In genomic region chr9:95511232-95511951, GRCh38 we compare ENCODE assay signal across 8 cellular contexts. TPM values are rescaled to one million over a fixed set of nuclear protein-coding genes. Genes with fewer than 3 reads are reported as not detected.
DNase-seq lines count a peak whose midpoint lies in the region; ATAC-seq and TF ChIP-seq lines count a peak whose summit lies in the region.

No MANE protein-coding gene starts in this region.

- 0 to 1% methylated on average over 18 to 34 of the region's 34 CpGs for WGBS in endodermal cell (ENCODE audit: insufficient coverage in 1 of 2, insufficient read length in 1 of 2), 2 experiments
- WGBS in transverse colon (ENCODE audit: low coverage in 1 of 2), 2 donors, result 2 to 8% methylated on average over 7 to 31 of the region's 34 CpGs

- H3K27me3 Mint-ChIP-seq in activated CD8-positive, alpha-beta T cell treated with anti-CD3 and anti-CD28 coated beads for 36 hours, result peaks cover 25% of the 10 kb centered on the region
- peaks cover 45% of the 10 kb centered on the region for H3K27me3 Mint-ChIP-seq in endodermal cell (ENCODE audit: insufficient read depth)

- CTCF ChIA-PET in activated CD8-positive, alpha-beta T cell treated with anti-CD3 and anti-CD28 coated beads for 36 hours (lab: Charles Lee), result no interaction called here

- H3K4me3 Mint-ChIP-seq in activated CD8-positive, alpha-beta T cell treated with anti-CD3 and anti-CD28 coated beads for 36 hours, result peak overlapping the region; percentile 94
- peak overlapping the region; percentile 80 for H3K4me3 Mint-ChIP-seq in endodermal cell

- in situ Hi-C loops in transverse colon (cut with MboI; ENCODE audit: low pct_ligation_motif_present in 1 of 4, low pct_unique_long_range_greater_than_20kb in 1 of 4, low sequenced_read_pairs in 3 of 4), result loop anchor here in 2 of 4 donors (10.0 to 25.0 kb wide), 2 partner anchors 199 to 363 kb away; partner anchors contain the start of genes ERCC6L2 (in 1 of the 2) and FANCC (in 1 of the 2)

- peak; percentile 4 for TF ChIP-seq POLR2A in transverse colon (IDR thresholded peaks at IDR 0.05)

- peak overlapping the region; percentile 61 for H3K9ac ChIP-seq in endodermal cell (ENCODE audit: extremely low read depth, low read length, poor library complexity, severe bottlenecking)
- H3K9ac ChIP-seq in mucosa of stomach (ENCODE audit: low read length), result peak overlapping the region; percentile 67

- no peaks in the 10 kb centered on the region for H3K9me3 Mint-ChIP-seq in activated CD8-positive, alpha-beta T cell treated with anti-CD3 and anti-CD28 coated beads for 36 hours
- no peaks in the 10 kb centered on the region for H3K9me3 Mint-ChIP-seq in endodermal cell

- H3K9me3 ChIP-seq in endodermal cell (ENCODE audit: control insufficient read depth, low read length), result no peaks in the 10 kb centered on the region
- H3K9me3 ChIP-seq in mucosa of stomach (ENCODE audit: control insufficient read depth, low read length), result no peaks in the 10 kb centered on the region
- no peaks in the 10 kb centered on the region for H3K9me3 ChIP-seq in transverse colon

- peaks cover 29% of the 10 kb centered on the region for H3K4me1 Mint-ChIP-seq in activated CD8-positive, alpha-beta T cell treated with anti-CD3 and anti-CD28 coated beads for 36 hours (ENCODE audit: low read depth)
- H3K4me1 Mint-ChIP-seq in endodermal cell, result peaks cover 33% of the 10 kb centered on the region

- H3K27ac Mint-ChIP-seq in activated CD8-positive, alpha-beta T cell treated with anti-CD3 and anti-CD28 coated beads for 36 hours, result peak overlapping the region; percentile 96
- peak overlapping the region; percentile 93 for H3K27ac Mint-ChIP-seq in endodermal cell

- H3K36me3 ChIP-seq in endodermal cell (ENCODE audit: control insufficient read depth, insufficient read depth, low read length) (no peaks in the 10 kb centered on the region), mucosa of stomach (ENCODE audit: control insufficient read depth, insufficient read depth, low read length) (no peaks in the 10 kb centered on the region), transverse colon (no peaks in the 10 kb centered on the region)

- peaks cover 20% of the 10 kb centered on the region for H3K36me3 Mint-ChIP-seq in activated CD8-positive, alpha-beta T cell treated with anti-CD3 and anti-CD28 coated beads for 36 hours (ENCODE audit: low read depth)
- no peaks in the 10 kb centered on the region for H3K36me3 Mint-ChIP-seq in endodermal cell (ENCODE audit: low read depth)

- no peak for TF ChIP-seq EP300 in transverse colon (IDR thresholded peaks at IDR 0.05; ENCODE audit: low read depth)

- H3K27ac ChIP-seq in endodermal cell (ENCODE audit: low read depth, low read length) (peak overlapping the region; percentile 98), transverse colon (peak overlapping the region; percentile 91 to 95 (median 93))

- no peaks in the 10 kb centered on the region for H3K4me1 ChIP-seq in endodermal cell (ENCODE audit: control insufficient read depth, insufficient read depth, low read length)
- H3K4me1 ChIP-seq in mucosa of stomach (ENCODE audit: control insufficient read depth, insufficient read depth, low read length), result peaks cover 11% of the 10 kb centered on the region
- peaks cover 6 to 27% (median 23%) of the 10 kb centered on the region in 4 donors for H3K4me1 ChIP-seq in transverse colon

- peak; percentile 73 for DNase-seq in Right ventricle myocardium superior
- no peak for DNase-seq in Right ventricle myocardium inferior (ENCODE audit: missing footprints)
- peak; percentile 76 for DNase-seq in NCI-H2171 (lab: John Stamatoyannopoulos, UW)
- peak; percentile 71 for DNase-seq in activated CD8-positive, alpha-beta T cell treated with anti-CD3 and anti-CD28 coated beads for 36 hours
- peak; percentile 93 for DNase-seq in endodermal cell
- peak; percentile 67 for DNase-seq in transverse colon

- intact Hi-C loops in Right ventricle myocardium superior (cut with DNase I) (loop anchor here (10.0 kb wide), 1 partner anchor 197 kb away; the partner anchor contains the start of gene FANCC), Right ventricle myocardium inferior (cut with DNase I) (loop anchor here (5.0 kb wide), 2 partner anchors 116 to 194 kb away; partner anchors contain the start of gene FANCC), transverse colon (cut with DNase I; ENCODE audit: low total_unique reads) (loop anchor here (10.0 kb wide), 1 partner anchor 197 kb away; the partner anchor contains the start of gene FANCC)
- intact Hi-C loops in activated CD8-positive, alpha-beta T cell treated with anti-CD3 and anti-CD28 coated beads for 36 hours (cut with micrococcal nuclease), result no loop called here

- peaks cover 36% of the 10 kb centered on the region for H3K27me3 ChIP-seq in endodermal cell (ENCODE audit: control insufficient read depth, insufficient read depth, low read length, poor library complexity, severe bottlenecking)
- H3K27me3 ChIP-seq in mucosa of stomach (ENCODE audit: control insufficient read depth, insufficient read depth, low read length), result peaks cover 24% of the 10 kb centered on the region
- H3K27me3 ChIP-seq in transverse colon, result peaks cover 15% of the 10 kb centered on the region

- TF ChIP-seq CTCF in activated CD8-positive, alpha-beta T cell treated with anti-CD3 and anti-CD28 coated beads for 36 hours (IDR thresholded peaks at IDR 0.05), result no peak
- TF ChIP-seq CTCF in endodermal cell (conservative IDR thresholded peaks at IDR 0.05) (no peak), transverse colon (IDR thresholded peaks at IDR 0.05) (no peak)

- H3K4me3 ChIP-seq in endodermal cell (ENCODE audit: low read length), result peak overlapping the region; percentile 92
- H3K4me3 ChIP-seq in mucosa of stomach (ENCODE audit: low read length), result peak overlapping the region; percentile 9
- H3K4me3 ChIP-seq in transverse colon, result peak overlapping the region; percentile 58 to 97 (median 86)

- POLR2A ChIA-PET in activated CD8-positive, alpha-beta T cell treated with anti-CD3 and anti-CD28 coated beads for 36 hours (lab: Charles Lee), result interaction anchor here (0.7 to 1.8 kb wide), 10 partner anchors 8 to 648 kb away, joined by 3 to 5 read pairs (median 3); no protein-coding TSS in a partner anchor

- ATAC-seq in Right ventricle myocardium superior (ENCODE audit: poor library complexity) (no peak), Right ventricle myocardium inferior (no peak), HG02885 (IDR thresholded peaks at IDR 0.05; ENCODE audit: poor library complexity, unreplicated experiment) (no peak)
- ATAC-seq in activated CD8-positive, alpha-beta T cell treated with anti-CD3 and anti-CD28 coated beads for 36 hours, result peak; percentile 8

RNA-seq across cellular contexts. Expression of gene PTCH1, which starts 5.4 kb away (rescaled TPM):
- total RNA-seq in Right ventricle myocardium superior (9.8 TPM), Right ventricle myocardium inferior (10.4 TPM), endodermal cell (10 to 100 TPM; 26.0 to 32.9 TPM), transverse colon (10 to 100 TPM; 12.3 to 50.9 (median 26.4) TPM)
- total RNA-seq in activated CD8-positive, alpha-beta T cell treated with anti-CD3 and anti-CD28 coated beads for 36 hours, result 1 to 10 TPM; 5.4 to 7.3 TPM
- 21.0 TPM for polyA plus RNA-seq in endodermal cell (2013, experiment 1 of 2)
- 18.5 TPM for polyA plus RNA-seq in endodermal cell (2013, experiment 2 of 2)

Comparison
In these comparisons a context has a peak if more than half of its experiments do, and no peak if none do; other contexts are left out.
1. H3K4me3 ChIP-seq: peak in every context shown above with its lines; median percentile 92 in endodermal cell; 86 in transverse colon; 9 in mucosa of stomach.